8 cellular contexts compared by ENCODE assay signal in the genomic region with DNA sequence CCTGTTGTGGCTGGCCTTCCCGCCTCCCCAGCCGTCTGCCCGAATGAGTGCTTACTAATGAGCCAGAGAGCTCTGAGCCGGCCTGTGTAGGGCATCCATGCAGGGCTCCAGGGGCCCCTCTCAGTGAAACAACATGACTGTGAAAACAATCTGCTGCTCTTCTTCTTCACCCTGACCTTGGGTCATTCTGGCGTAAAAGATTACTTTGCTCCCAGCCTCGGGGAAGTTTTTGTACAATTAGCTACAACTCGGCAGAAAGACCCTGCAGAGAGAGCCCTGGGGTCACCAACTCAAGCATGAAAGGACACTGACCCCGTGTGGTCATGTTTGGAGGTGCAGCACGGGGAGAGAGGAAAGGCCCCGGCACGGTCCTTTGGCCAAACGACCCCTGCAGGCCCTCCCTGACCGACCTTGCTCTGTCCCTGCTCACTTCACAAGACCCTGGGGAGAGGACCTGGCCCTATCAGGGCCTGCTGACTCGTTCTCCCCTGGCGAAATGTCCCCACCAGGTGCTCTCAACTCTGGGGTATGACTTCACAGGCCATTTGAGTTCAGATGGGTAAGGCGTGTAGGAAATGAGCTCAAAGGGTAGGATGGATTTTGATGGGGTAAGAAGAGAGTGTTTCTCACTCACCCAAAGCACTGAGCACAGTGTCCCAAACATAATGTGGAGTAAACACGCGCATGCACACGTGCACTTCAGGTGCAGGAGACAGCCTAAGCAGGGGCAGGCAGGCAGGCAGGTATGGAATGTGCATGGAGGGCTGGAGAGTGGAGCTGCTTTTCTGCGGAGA. TPM values are rescaled to one million over a fixed set of nuclear protein-coding genes. Genes with fewer than 3 reads are reported as not detected.
DNase-seq lines count a peak whose midpoint lies in the region; ATAC-seq and TF ChIP-seq lines count a peak whose summit lies in the region.

No MANE protein-coding gene starts in this region.

- no peak overlapping the region for H3K27ac Mint-ChIP-seq in chondrocyte (ENCODE audit: unreplicated experiment)

- TF ChIP-seq POLR2A in right lobe of liver (IDR thresholded peaks at IDR 0.05), result no peak

- no peaks in the 10 kb centered on the region for H3K27me3 ChIP-seq in right lobe of liver

- H3K4me3 Mint-ChIP-seq in chondrocyte (ENCODE audit: unreplicated experiment), result peak overlapping the region; percentile 52

- ATAC-seq in HG02885 (IDR thresholded peaks at IDR 0.05; ENCODE audit: poor library complexity, unreplicated experiment), result peak; percentile 78
- ATAC-seq in activated CD4-positive, CD25-positive, alpha-beta regulatory T cell treated with anti-CD3 and anti-CD28 coated beads, Interleukin-2, amount 50 U/mL, for 24 hours, result peak; percentile 51 to 66
- ATAC-seq in right lobe of liver, result peak; percentile 89 to 93 (median 92)

- H3K9me3 Mint-ChIP-seq in chondrocyte (ENCODE audit: low read depth), result no peaks in the 10 kb centered on the region

- peaks cover 8% of the 10 kb centered on the region for H3K4me1 Mint-ChIP-seq in chondrocyte (ENCODE audit: low read depth)

- TF ChIP-seq CTCF in chondrocyte (IDR thresholded peaks at IDR 0.05) (peak; percentile 100), right lobe of liver (IDR thresholded peaks at IDR 0.05) (peak in 3 of 4 donors; percentile 94 to 98 (median 98))

- H3K36me3 Mint-ChIP-seq in chondrocyte (ENCODE audit: low read depth), result no peaks in the 10 kb centered on the region

- no peaks in the 10 kb centered on the region for H3K36me3 ChIP-seq in right lobe of liver

- no peaks in the 10 kb centered on the region for H3K9me3 ChIP-seq in right lobe of liver

- no peaks in the 10 kb centered on the region for H3K27me3 Mint-ChIP-seq in chondrocyte (ENCODE audit: low read depth)

- H3K27ac ChIP-seq in right lobe of liver, result peak overlapping the region; percentile 55 to 83 (median 74)

- intact Hi-C loops in right lobe of liver (cut with DNase I), result loop anchor here (5.0 to 10.0 kb wide), 2 partner anchors 228 to 235 kb away; no protein-coding TSS in a partner anchor

- H3K4me3 ChIP-seq in right lobe of liver, result peak overlapping the region in 2 of 3 donors; percentile 21 to 39

- WGBS in right lobe of liver (ENCODE audit: insufficient coverage, low coverage, low lambda C conversion rate, missing lambda C conversion rate), result 16% methylated on average over 10 of the region's 20 CpGs

- DNase-seq in NCI-H187 (lab: John Stamatoyannopoulos, UW), result peak; percentile 68 to 79
- no peak for DNase-seq in NCI-H187 treated with DMSO at 0.1 percent for 48 hours (lab: John Stamatoyannopoulos, UW)
- peak; percentile 17 for DNase-seq in NCI-H226
- no peak for DNase-seq in chondrocyte (ENCODE audit: low spot score)
- DNase-seq in right lobe of liver, result peak; percentile 67 to 79 (median 77)
- peak; percentile 42 to 68 for DNase-seq in stimulated activated CD4-positive, alpha-beta T cell treated with anti-CD3 and anti-CD28 coated beads, Interleukin-4, amount 100 ng/mL, for 4 hours

- H3K4me1 ChIP-seq in right lobe of liver, result peaks cover 0 to 14% (median 2%) of the 10 kb centered on the region in 4 donors

RNA-seq across cellular contexts. Expression of gene FAM20B, which starts 22.9 kb away (rescaled TPM):
- total RNA-seq in chondrocyte (33.7 to 38.2 TPM (median 37.3 TPM) in 3 replicates), right lobe of liver (10 to 100 TPM; 14.7 to 19.6 (median 17.1) TPM)

Comparison
In these comparisons a context has a peak if more than half of its experiments do, and no peak if none do; other contexts are left out.
1. DNase-seq: peak in NCI-H187 (2 of 2), NCI-H226 (single experiment), right lobe of liver (3 of 3) and stimulated activated CD4-positive, alpha-beta T cell treated with anti-CD3 and anti-CD28 coated beads, Interleukin-4, amount 100 ng/mL, for 4 hours (2 of 2); none in NCI-H187 treated with DMSO at 0.1 percent for 48 hours (single experiment) and chondrocyte (single experiment).
2. Peak in every context shown above with its lines, with median percentiles within 50 percentile points of each other: ATAC-seq.